Comparison of ENCODE assay signal across 17 cellular contexts in genomic region chr7:158026636-158027265, GRCh38.
DNase-seq lines count a peak whose midpoint lies in the region; ATAC-seq, FAIRE-seq and TF ChIP-seq lines count a peak whose summit lies in the region.
"Had no signal": no experiment of that assay in that cellular context is flagged by ENCODE, and none has a peak within 500 bp of the region (broad histone marks: within the 10 kb centered on the region; RNA-seq: fewer than 3 reads in every experiment).

No MANE protein-coding gene starts in this region.

- H3K36me3 Mint-ChIP-seq in H9 (ENCODE audit: insufficient read depth in 1 of 3, low read depth in 3 of 3) (no peaks in the 10 kb centered on the region), neural crest cell (ENCODE audit: low read depth) (no peaks in the 10 kb centered on the region)
- H3K36me3 Mint-ChIP-seq: CD14-positive monocyte had no signal

- H3K79me2 ChIP-seq in H9 (ENCODE audit: insufficient read depth, low read length) (no peaks in the 10 kb centered on the region), H1 (ENCODE audit: control insufficient read depth in 1 of 2, insufficient read depth in 2 of 2, low read length in 2 of 2) (no peaks in the 10 kb centered on the region)

- H4K5ac ChIP-seq in H9 (ENCODE audit: insufficient read length, low read depth, low read length) = no peak overlapping the region
- H4K5ac ChIP-seq in H1 (ENCODE audit: insufficient read length, low read depth, low read length) = no peak overlapping the region

- no peak overlapping the region for H2BK20ac ChIP-seq in H9 (ENCODE audit: low read depth, low read length, poor library complexity, severe bottlenecking)
- H2BK20ac ChIP-seq in H1 (ENCODE audit: low read length) = no peak overlapping the region

- POLR2A ChIA-PET in H1 (lab: Charles Lee; ENCODE audit: partially characterized antibody) = no interaction called here

- no peaks in the 10 kb centered on the region for H3K9me3 Mint-ChIP-seq in H9
- H3K9me3 Mint-ChIP-seq in neural crest cell = no peaks in the 10 kb centered on the region

- H4K8ac ChIP-seq in H9 (replicated peaks; ENCODE audit: insufficient read length, low read depth, low read length) (no peak overlapping the region), H1 (ENCODE audit: extremely low read depth, insufficient read depth, low read length) (no peak overlapping the region)

- TF ChIP-seq POLR2A in H1 (IDR thresholded peaks at IDR 0.05; ENCODE audit: control extremely low read depth in 1 of 2, low read depth in 2 of 2, low read length in 2 of 2) (no peak), spleen (IDR thresholded peaks at IDR 0.05) (no peak)

- no peak overlapping the region for H2AFZ ChIP-seq in H9 (ENCODE audit: low read length)
- H2AFZ ChIP-seq in H1 (ENCODE audit: low read length) = no peak overlapping the region

- H3K9ac ChIP-seq in H9 (ENCODE audit: extremely low read depth, insufficient read length, low read length) = no peak overlapping the region
- H3K9ac ChIP-seq in H1 (replicated peaks in 1 of 4; ENCODE audit: extremely low read depth in 1 of 4, low read depth in 3 of 4, low read length in 3 of 4) = no peak overlapping the region
- H3K9ac ChIP-seq: KMS-11 had no signal

- DNase-seq in H9 = peak; percentile 15
- no peak for DNase-seq in H1 (ENCODE audit: low read depth in 1 of 2, low spot score in 2 of 2)
- DNase-seq in neural crest cell (ENCODE audit: low read depth, low spot score) = no peak
- DNase-seq in spleen = peak; percentile 51
- no peak for DNase-seq in NCI-H1048 (lab: John Stamatoyannopoulos, UW)
- no peak for DNase-seq in activated CD8-positive, alpha-beta memory T cell treated with anti-CD3 and anti-CD28 coated beads, Interleukin-2, amount 50 U/mL, for 4 hours
- DNase-seq: DMS79, NCI-H1417 treated with DMSO at 0.1 percent for 48 hours, NCI-H187 treated with DMSO at 0.1 percent for 48 hours, NCI-H2227 treated with DMSO at 0.1 percent for 48 hours, NCI-H524, PC-3, RPMI8226, SIG-M5 had no signal

- no peak overlapping the region for H3T11ph ChIP-seq in H9 (ENCODE audit: low read length)

- no peak overlapping the region for H2BK12ac ChIP-seq in H9 (ENCODE audit: insufficient read length, low read depth, low read length)
- H2BK12ac ChIP-seq in H1 (ENCODE audit: low read depth, low read length) = 0 out of 2 replicates have a peak overlapping the region, but pooled peaks have one; percentile 27

- H3K18ac ChIP-seq in H9 (ENCODE audit: insufficient read length, low read depth, low read length) = no peak overlapping the region
- no peak overlapping the region for H3K18ac ChIP-seq in H1 (ENCODE audit: extremely low read depth, low read length)

- H3K27me3 Mint-ChIP-seq in H9 (ENCODE audit: low read depth) (peaks cover 19% of the 10 kb centered on the region), neural crest cell (ENCODE audit: low read depth) (no peaks in the 10 kb centered on the region)

- H3K14ac ChIP-seq in H9 (ENCODE audit: insufficient read depth, low read length) (no peak overlapping the region; the same call in 1 of the 2 replicates), H1 (ENCODE audit: insufficient read length) (no peak overlapping the region)

- H3K4me1 Mint-ChIP-seq in H9 (peaks cover 0 to 15% of the 10 kb centered on the region in 2 experiments; a peak in 3 of 4 replicates), neural crest cell (peaks cover 48% of the 10 kb centered on the region)

- intact Hi-C loops in spleen (cut with DNase I; ENCODE audit: low total_unique reads) = no loop called here

- no peak overlapping the region for H3K4me3 ChIP-seq in H1 (ENCODE audit: extremely low read depth in 1 of 4, insufficient read depth in 2 of 4, low read depth in 3 of 4, low read length in 4 of 4)
- H3K4me3 ChIP-seq in spleen = no peak overlapping the region

- no peaks in the 10 kb centered on the region for H3K27me3 ChIP-seq in H9 (ENCODE audit: insufficient read depth, low read length)
- H3K27me3 ChIP-seq in H1 (replicated peaks in 1 of 4; ENCODE audit: control insufficient read depth in 3 of 4, extremely low read depth in 1 of 4, insufficient read depth in 3 of 4, low read length in 3 of 4) = no peaks in the 10 kb centered on the region; a peak in 1 of 7 replicates
- peaks cover 0 to 20% (median 0%) of the 10 kb centered on the region in 7 donors for H3K27me3 ChIP-seq in spleen (replicated peaks in 1 of 7)

- no peak for FAIRE-seq in H1 (lab: Jason Lieb, UNC)

- WGBS in H9 (ENCODE audit: extremely low coverage, insufficient read length, low lambda C conversion rate) = no CpG with 5 or more reads among the region's 17 CpGs
- WGBS in H1 (ENCODE audit: extremely low coverage in 1 of 2, insufficient coverage in 1 of 2, insufficient read length in 1 of 2, insufficient replicate concordance in 2 of 2, low coverage in 1 of 2, low lambda C conversion rate in 2 of 2, missing lambda C conversion rate in 1 of 2), 2 experiments = 85% methylated on average over 12 of the region's 17 CpGs; no CpG with 5 or more reads in 1 of the 2 experiments
- 86 to 92% (median 89%) methylated on average over 16 to 17 of the region's 17 CpGs for WGBS in spleen, 5 donors

- H4K20me1 ChIP-seq in H9 (ENCODE audit: control insufficient read depth, insufficient read depth, insufficient read length) (no peaks in the 10 kb centered on the region), H1 (replicated peaks in 1 of 2; ENCODE audit: control insufficient read depth in 1 of 2, insufficient read depth in 2 of 2, low read length in 2 of 2) (peaks cover 0 to 2% of the 10 kb centered on the region in 2 experiments)

- CTCF ChIA-PET in H1 (lab: Charles Lee; ENCODE audit: partially characterized antibody) = no interaction called here

- H2BK120ac ChIP-seq in H9 (ENCODE audit: low read depth, low read length, poor library complexity, severe bottlenecking) (no peak overlapping the region), H1 (replicated peaks; ENCODE audit: low read depth, low read length) (no peak overlapping the region)

- H2BK15ac ChIP-seq in H9 (ENCODE audit: low read depth, low read length) (no peak overlapping the region), H1 (ENCODE audit: low read length) (no peak overlapping the region)

- H3K36me3 ChIP-seq in H1 (ENCODE audit: control insufficient read depth in 2 of 4, insufficient read depth in 4 of 4, low read length in 3 of 4) (no peaks in the 10 kb centered on the region), spleen (no peaks in the 10 kb centered on the region)

- H2AK5ac ChIP-seq in H9 (ENCODE audit: insufficient read length, low read length) (no peak overlapping the region), H1 (ENCODE audit: low read depth, low read length) (0 out of 2 replicates have a peak overlapping the region, but pooled peaks have one; percentile 24)

- H3K23ac ChIP-seq in H9 (ENCODE audit: insufficient read length, low read depth, low read length) (no peak overlapping the region), H1 (ENCODE audit: insufficient read length) (no peak overlapping the region)

- no peak for TF ChIP-seq EP300 in H1 (IDR thresholded peaks at IDR 0.05; ENCODE audit: borderline replicate concordance in 1 of 2, low read depth in 2 of 2, low read length in 2 of 2)

- H3K4me3 Mint-ChIP-seq in H9 = no peak overlapping the region
- no peak overlapping the region for H3K4me3 Mint-ChIP-seq in neural crest cell
- H3K4me3 Mint-ChIP-seq: CD14-positive monocyte had no signal

- TF ChIP-seq CTCF in H9 (conservative IDR thresholded peaks at IDR 0.05) = no peak
- no peak for TF ChIP-seq CTCF in H1 (IDR thresholded peaks at IDR 0.05; ENCODE audit: control extremely low read depth in 1 of 3, insufficient read depth in 1 of 3, low read depth in 1 of 3, low read length in 3 of 3)
- TF ChIP-seq CTCF in neural crest cell (conservative IDR thresholded peaks at IDR 0.05) = no peak
- TF ChIP-seq CTCF in spleen (IDR thresholded peaks at IDR 0.05 in 8 of 11, conservative IDR thresholded peaks at IDR 0.05 in 3 of 11) = no peak

- H3K4ac ChIP-seq in H9 (ENCODE audit: low read depth, low read length) (no peak overlapping the region), H1 (replicated peaks; ENCODE audit: insufficient read length, low read depth, low read length) (peak overlapping the region; percentile 63)

- no peaks in the 10 kb centered on the region for H3K79me1 ChIP-seq in H9 (ENCODE audit: insufficient read depth, low read depth, low read length, poor library complexity, severe bottlenecking)
- H3K79me1 ChIP-seq in H1 (ENCODE audit: low read depth, low read length) = no peaks in the 10 kb centered on the region

- H3K4me2 ChIP-seq in H9 (ENCODE audit: insufficient read depth, insufficient read length, low read length) = no peak overlapping the region
- H3K4me2 ChIP-seq in H1 (ENCODE audit: insufficient read depth in 1 of 2, low read depth in 2 of 2, low read length in 2 of 2) = no peak overlapping the region
- H3K4me2 ChIP-seq: KMS-11 had no signal

- H3K56ac ChIP-seq in H9 (ENCODE audit: insufficient read length, low read depth, low read length) (no peak overlapping the region), H1 (replicated peaks; ENCODE audit: insufficient read length, low read depth, low read length) (no peak overlapping the region)

- H3K27ac Mint-ChIP-seq in H9 (no peak overlapping the region), neural crest cell (ENCODE audit: unreplicated experiment) (peak overlapping the region; percentile 78)

- no peak overlapping the region for H3K27ac ChIP-seq in H9 (ENCODE audit: insufficient read length, low read depth, low read length)
- H3K27ac ChIP-seq in H1 (ENCODE audit: low read depth, low read length) = no peak overlapping the region
- H3K27ac ChIP-seq in spleen = no peak overlapping the region
- H3K27ac ChIP-seq: KMS-11 had no signal

- H2BK5ac ChIP-seq in H9 (ENCODE audit: insufficient read length, low read length) (no peak overlapping the region), H1 (ENCODE audit: low read depth, low read length) (no peak overlapping the region)

- no peaks in the 10 kb centered on the region for H3K4me1 ChIP-seq in H9 (ENCODE audit: insufficient read depth, low read length)
- H3K4me1 ChIP-seq in H1 (replicated peaks in 1 of 4; ENCODE audit: control insufficient read depth in 3 of 4, insufficient read depth in 4 of 4, low read length in 3 of 4) = no peaks in the 10 kb centered on the region; a peak in 1 of 7 replicates
- peaks cover 0 to 11% (median 2%) of the 10 kb centered on the region in 6 donors for H3K4me1 ChIP-seq in spleen

- H3K9me3 ChIP-seq in H9 (ENCODE audit: control insufficient read depth, low read depth, low read length) (no peaks in the 10 kb centered on the region), H1 (ENCODE audit: insufficient read depth in 2 of 2, low read depth in 1 of 2, low read length in 1 of 2) (no peaks in the 10 kb centered on the region), spleen (peaks cover 0 to under 1% (median 0%) of the 10 kb centered on the region in 8 donors)

- H3K23me2 ChIP-seq in H9 (ENCODE audit: insufficient read length, low read depth, low read length, poor library complexity, severe bottlenecking) (no peaks in the 10 kb centered on the region), H1 (ENCODE audit: low read depth, low read length) (no peaks in the 10 kb centered on the region)

- H4K91ac ChIP-seq in H9 (ENCODE audit: insufficient read length, low read depth, low read length) (no peak overlapping the region), H1 (replicated peaks; ENCODE audit: insufficient read length, low read length) (peak overlapping the region; percentile 53)

- TF ChIP-seq RAD21 in H1 (IDR thresholded peaks at IDR 0.05 in 1 of 2, conservative IDR thresholded peaks at IDR 0.05 in 1 of 2; ENCODE audit: low read depth in 2 of 2, low read length in 2 of 2) = no peak

- no peak for ATAC-seq in HG03095 (IDR thresholded peaks at IDR 0.05; ENCODE audit: unreplicated experiment)
- ATAC-seq: PC-3 had no signal

Comparison
In these comparisons a context has a peak if more than half of its experiments do, and no peak if none do; other contexts are left out.
1. DNase-seq: peak in H9 (single experiment) and spleen (single experiment); none in H1 (0 of 2), neural crest cell (single experiment), NCI-H1048 (single experiment) and activated CD8-positive, alpha-beta memory T cell treated with anti-CD3 and anti-CD28 coated beads, Interleukin-2, amount 50 U/mL, for 4 hours (single experiment).